8 cellular contexts compared by ENCODE assay signal in the genomic region with DNA sequence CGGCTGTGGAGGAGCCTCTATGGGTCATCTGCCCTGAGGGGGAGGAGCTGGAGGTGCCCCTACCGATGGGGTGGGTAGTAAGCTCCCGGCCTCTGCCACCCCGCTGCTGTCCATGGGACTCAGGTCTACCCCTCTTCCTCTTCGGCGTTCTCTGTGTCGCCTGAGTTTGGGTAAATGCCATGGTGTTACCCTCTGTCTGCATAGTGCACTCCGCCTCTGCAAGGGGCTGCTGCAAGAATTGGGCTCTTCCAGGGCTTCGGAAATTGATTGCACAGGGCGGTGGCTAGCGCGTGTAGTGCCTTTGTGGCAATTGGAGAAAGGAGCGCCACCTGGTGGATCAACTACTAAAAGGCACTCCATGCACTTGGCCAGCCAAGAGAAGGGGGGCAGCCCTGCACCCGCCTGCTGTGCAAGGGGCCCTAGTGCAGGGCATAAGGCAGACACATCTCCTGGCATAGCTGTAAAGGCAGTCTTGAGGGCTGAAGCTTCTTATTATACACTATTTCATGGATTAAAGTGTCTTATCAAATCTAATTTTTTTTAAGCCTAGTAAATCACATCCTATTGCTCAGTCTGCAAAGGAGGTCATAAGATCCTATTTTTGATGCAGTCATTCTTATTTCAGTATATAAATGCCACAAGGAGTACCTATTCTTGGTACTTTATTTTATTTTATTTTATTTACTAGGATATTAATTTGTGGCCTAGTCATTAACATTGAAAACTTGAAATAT.
DNase-seq lines count a peak whose midpoint lies in the region; ATAC-seq and TF ChIP-seq lines count a peak whose summit lies in the region.

No MANE protein-coding gene starts in this region.

- H3K9me3 ChIP-seq in endodermal cell (ENCODE audit: control insufficient read depth, low read length): no peaks in the 10 kb centered on the region
- H3K9me3 ChIP-seq in mucosa of descending colon: no peaks in the 10 kb centered on the region

- H3K27me3 Mint-ChIP-seq in activated CD8-positive, alpha-beta T cell treated with anti-CD3 and anti-CD28 coated beads for 36 hours: peaks cover 10% of the 10 kb centered on the region
- peaks cover 38% of the 10 kb centered on the region for H3K27me3 Mint-ChIP-seq in endodermal cell (ENCODE audit: insufficient read depth)

- H3K4me1 ChIP-seq in endodermal cell (ENCODE audit: control insufficient read depth, insufficient read depth, low read length) (peaks cover 3% of the 10 kb centered on the region), mucosa of descending colon (ENCODE audit: low read depth) (no peaks in the 10 kb centered on the region)

- peak; percentile 78 for TF ChIP-seq CTCF in activated CD8-positive, alpha-beta T cell treated with anti-CD3 and anti-CD28 coated beads for 36 hours (IDR thresholded peaks at IDR 0.05)
- peak; percentile 93 for TF ChIP-seq CTCF in endodermal cell (conservative IDR thresholded peaks at IDR 0.05)
- peak; percentile 53 for TF ChIP-seq CTCF in mucosa of descending colon (IDR thresholded peaks at IDR 0.05)

- no peaks in the 10 kb centered on the region for H3K36me3 Mint-ChIP-seq in activated CD8-positive, alpha-beta T cell treated with anti-CD3 and anti-CD28 coated beads for 36 hours (ENCODE audit: low read depth)
- no peaks in the 10 kb centered on the region for H3K36me3 Mint-ChIP-seq in endodermal cell (ENCODE audit: low read depth)

- H3K4me1 Mint-ChIP-seq in activated CD8-positive, alpha-beta T cell treated with anti-CD3 and anti-CD28 coated beads for 36 hours (ENCODE audit: low read depth): peaks cover 2% of the 10 kb centered on the region
- H3K4me1 Mint-ChIP-seq in endodermal cell: peaks cover 18% of the 10 kb centered on the region

- no peak overlapping the region for H3K27ac Mint-ChIP-seq in activated CD8-positive, alpha-beta T cell treated with anti-CD3 and anti-CD28 coated beads for 36 hours
- H3K27ac Mint-ChIP-seq in endodermal cell: no peak overlapping the region

- DNase-seq in CMK (ENCODE audit: low read depth) (peak; percentile 68), NCI-H748 treated with DMSO at 0.1 percent for 48 hours (lab: John Stamatoyannopoulos, UW) (peak; percentile 73), endodermal cell (peak; percentile 95), mucosa of descending colon (peak; percentile 60 to 87 (median 70))
- peak; percentile 89 for DNase-seq in activated CD8-positive, alpha-beta T cell treated with anti-CD3 and anti-CD28 coated beads for 36 hours
- DNase-seq in stimulated activated CD8-positive, alpha-beta memory T cell treated with anti-CD3 and anti-CD28 coated beads, Interleukin-4, amount 100 ng/mL, for 48 hours: peak; percentile 86

- peak; percentile 100 for ATAC-seq in GM19452 (IDR thresholded peaks at IDR 0.05; ENCODE audit: unreplicated experiment)
- ATAC-seq in HG03469 (IDR thresholded peaks at IDR 0.05; ENCODE audit: unreplicated experiment): peak; percentile 92
- peak; percentile 99 for ATAC-seq in activated CD8-positive, alpha-beta T cell treated with anti-CD3 and anti-CD28 coated beads for 36 hours
- ATAC-seq in mucosa of descending colon: peak; percentile 95

- no peak overlapping the region for H3K27ac ChIP-seq in endodermal cell (ENCODE audit: low read depth, low read length)

- no peak overlapping the region for H3K4me3 ChIP-seq in endodermal cell (ENCODE audit: low read length)
- no peak overlapping the region for H3K4me3 ChIP-seq in mucosa of descending colon

- WGBS in endodermal cell (ENCODE audit: insufficient coverage in 1 of 2, insufficient read length in 1 of 2), 2 experiments: 34 to 46% methylated on average over 3 to 14 of the region's 14 CpGs

- no peak overlapping the region for H3K4me3 Mint-ChIP-seq in activated CD8-positive, alpha-beta T cell treated with anti-CD3 and anti-CD28 coated beads for 36 hours
- H3K4me3 Mint-ChIP-seq in endodermal cell: peak overlapping the region; percentile 44

- no peak overlapping the region for H3K9ac ChIP-seq in endodermal cell (ENCODE audit: extremely low read depth, low read length, poor library complexity, severe bottlenecking)

- CTCF ChIA-PET in activated CD8-positive, alpha-beta T cell treated with anti-CD3 and anti-CD28 coated beads for 36 hours (lab: Charles Lee): interaction anchor here (0.5 to 2.6 kb wide), 29 partner anchors 9 to 599 kb away, joined by 3 to 24 read pairs (median 4); no protein-coding TSS in a partner anchor

- H3K27me3 ChIP-seq in endodermal cell (ENCODE audit: control insufficient read depth, insufficient read depth, low read length, poor library complexity, severe bottlenecking): peaks cover 31% of the 10 kb centered on the region

- POLR2A ChIA-PET in activated CD8-positive, alpha-beta T cell treated with anti-CD3 and anti-CD28 coated beads for 36 hours (lab: Charles Lee): interaction anchor here (1.1 kb wide), 1 partner anchor 14 kb away, joined by 3 read pairs; no protein-coding TSS in a partner anchor

- H3K9me3 Mint-ChIP-seq in activated CD8-positive, alpha-beta T cell treated with anti-CD3 and anti-CD28 coated beads for 36 hours: no peaks in the 10 kb centered on the region
- no peaks in the 10 kb centered on the region for H3K9me3 Mint-ChIP-seq in endodermal cell

- intact Hi-C loops in activated CD8-positive, alpha-beta T cell treated with anti-CD3 and anti-CD28 coated beads for 36 hours (cut with micrococcal nuclease): loop anchor here (10.0 kb wide), 1 partner anchor 429 kb away; no protein-coding TSS in a partner anchor
- intact Hi-C loops in mucosa of descending colon (cut with DNase I, micrococcal nuclease): no loop called here

- H3K36me3 ChIP-seq in endodermal cell (ENCODE audit: control insufficient read depth, insufficient read depth, low read length) (no peaks in the 10 kb centered on the region), mucosa of descending colon (ENCODE audit: low read depth) (no peaks in the 10 kb centered on the region)
